17 cellular contexts compared by ENCODE assay signal in genomic region chr22:19406846-19407245, GRCh38. TPM values are rescaled to one million over a fixed set of nuclear protein-coding genes. Genes with fewer than 3 reads are reported as not detected.
DNase-seq lines count a peak whose midpoint lies in the region; ATAC-seq and TF ChIP-seq lines count a peak whose summit lies in the region.
"Had no signal": no experiment of that assay in that cellular context is flagged by ENCODE, and none has a peak within 500 bp of the region (broad histone marks: within the 10 kb centered on the region; RNA-seq: fewer than 3 reads in every experiment).

No MANE protein-coding gene starts in this region.

- H3K9me3 ChIP-seq in heart left ventricle (no peaks in the 10 kb centered on the region), right cardiac atrium (ENCODE audit: control insufficient read depth, low read length) (no peaks in the 10 kb centered on the region), thyroid gland (no peaks in the 10 kb centered on the region), hepatocyte (ENCODE audit: low read depth) (no peaks in the 10 kb centered on the region)

- peaks cover 0 to 85% (median 58%) of the 10 kb centered on the region in 9 donors for H3K36me3 ChIP-seq in heart left ventricle
- peaks cover 20 to 30% of the 10 kb centered on the region in 2 donors for H3K36me3 ChIP-seq in thyroid gland
- no peaks in the 10 kb centered on the region for H3K36me3 ChIP-seq in hepatocyte (replicated peaks; ENCODE audit: insufficient read depth, low read depth)

- no peaks in the 10 kb centered on the region for H3K9me3 Mint-ChIP-seq in natural killer cell
- no peaks in the 10 kb centered on the region for H3K9me3 Mint-ChIP-seq in natural killer cell treated with Interleukin-12 subunit alpha and Interleukin-12 subunit beta and Interleukin-15 and Interleukin-18, amount 100 ng/mL, for 72 hours
- H3K9me3 Mint-ChIP-seq: CD4-positive, alpha-beta T cell; H9 had no signal

- DNase-seq in natural killer cell (no peak), heart left ventricle (peak in 1 of 5 donors; percentile 45), right cardiac atrium (no peak), thyroid gland (peak; percentile 80), DMS 273 treated with DMSO at 0.1 percent for 48 hours (lab: John Stamatoyannopoulos, UW) (no peak), hepatocyte (ENCODE audit: low spot score) (no peak), NCI-H2227 (lab: John Stamatoyannopoulos, UW; ENCODE audit: unreplicated experiment) (no peak)
- DNase-seq in natural killer cell treated with Interleukin-12 subunit alpha and Interleukin-12 subunit beta and Interleukin-15 and Interleukin-18, amount 100 ng/mL, for 72 hours (ENCODE audit: low spot score), result no peak
- DNase-seq: C1 segment of cervical spinal cord; Calu3; CD4-positive, alpha-beta T cell; DMS153; DMS79 treated with DMSO at 0.1 percent for 48 hours; EL; GOT3; H9 had no signal

- no peak overlapping the region for H2AFZ ChIP-seq in hepatocyte

- ATAC-seq in natural killer cell, result no peak
- ATAC-seq in natural killer cell treated with Interleukin-12 subunit alpha and Interleukin-12 subunit beta and Interleukin-15 and Interleukin-18, amount 100 ng/mL, for 72 hours, result no peak
- peak; percentile 65 to 86 (median 82) for ATAC-seq in heart left ventricle
- peak; percentile 33 to 40 for ATAC-seq in right cardiac atrium

- no peak for TF ChIP-seq POLR2A in heart left ventricle (IDR thresholded peaks at IDR 0.05)
- no peak for TF ChIP-seq POLR2A in thyroid gland (IDR thresholded peaks at IDR 0.05)

- H3K27ac ChIP-seq in heart left ventricle (peak overlapping the region in 7 of 12 donors; percentile 22 to 67 (median 44)), right cardiac atrium (ENCODE audit: low read length) (no peak overlapping the region), thyroid gland (peak overlapping the region; percentile 77 to 97 (median 90)), hepatocyte (no peak overlapping the region)

- peaks cover 15% of the 10 kb centered on the region for H3K36me3 Mint-ChIP-seq in natural killer cell
- H3K36me3 Mint-ChIP-seq in natural killer cell treated with Interleukin-12 subunit alpha and Interleukin-12 subunit beta and Interleukin-15 and Interleukin-18, amount 100 ng/mL, for 72 hours, result peaks cover 16% of the 10 kb centered on the region

- no peaks in the 10 kb centered on the region for H3K9me2 ChIP-seq in hepatocyte (replicated peaks; ENCODE audit: insufficient read depth)

- intact Hi-C loops in natural killer cell (cut with micrococcal nuclease) (no loop called here), heart left ventricle (cut with DNase I) (no loop called here), right cardiac atrium (cut with DNase I) (no loop called here), thyroid gland (cut with DNase I) (no loop called here)

- peaks cover 13% of the 10 kb centered on the region for H4K20me1 ChIP-seq in hepatocyte (ENCODE audit: insufficient read depth, poor library complexity, severe bottlenecking)

- no peak overlapping the region for H3K4me3 Mint-ChIP-seq in natural killer cell
- H3K4me3 Mint-ChIP-seq in natural killer cell treated with Interleukin-12 subunit alpha and Interleukin-12 subunit beta and Interleukin-15 and Interleukin-18, amount 100 ng/mL, for 72 hours, result no peak overlapping the region
- H3K4me3 Mint-ChIP-seq: B cell; CD4-positive, alpha-beta T cell; H9 had no signal

- no peaks in the 10 kb centered on the region for H3K27me3 ChIP-seq in heart left ventricle
- no peaks in the 10 kb centered on the region for H3K27me3 ChIP-seq in right cardiac atrium (ENCODE audit: control insufficient read depth, insufficient read depth)
- H3K27me3 ChIP-seq in thyroid gland, result no peaks in the 10 kb centered on the region
- no peaks in the 10 kb centered on the region for H3K27me3 ChIP-seq in hepatocyte

- H3K4me3 ChIP-seq in heart left ventricle, result no peak overlapping the region
- no peak overlapping the region for H3K4me3 ChIP-seq in right cardiac atrium (ENCODE audit: low read length)
- H3K4me3 ChIP-seq in thyroid gland (replicated peaks in 1 of 3), result no peak overlapping the region
- no peak overlapping the region for H3K4me3 ChIP-seq in hepatocyte

- TF ChIP-seq CTCF in natural killer cell (IDR thresholded peaks at IDR 0.05) (no peak), heart left ventricle (IDR thresholded peaks at IDR 0.05) (no peak), thyroid gland (IDR thresholded peaks at IDR 0.05) (no peak), hepatocyte (IDR thresholded peaks at IDR 0.05; ENCODE audit: poor library complexity) (no peak)

- H3K27ac Mint-ChIP-seq in natural killer cell, result peak overlapping the region; percentile 48 to 56
- peak overlapping the region in 1 of 2 donors; percentile 29 for H3K27ac Mint-ChIP-seq in natural killer cell treated with Interleukin-12 subunit alpha and Interleukin-12 subunit beta and Interleukin-15 and Interleukin-18, amount 100 ng/mL, for 72 hours
- H3K27ac Mint-ChIP-seq: B cell; CD4-positive, alpha-beta T cell; H9 had no signal

- peaks cover 34 to 40% of the 10 kb centered on the region in 2 donors for H3K4me1 Mint-ChIP-seq in natural killer cell
- peaks cover 12 to 20% of the 10 kb centered on the region in 2 donors for H3K4me1 Mint-ChIP-seq in natural killer cell treated with Interleukin-12 subunit alpha and Interleukin-12 subunit beta and Interleukin-15 and Interleukin-18, amount 100 ng/mL, for 72 hours (ENCODE audit: low read depth in 2 of 2)
- H3K4me1 Mint-ChIP-seq: H9 had no signal

- H3K4me1 ChIP-seq in heart left ventricle (peaks cover 0 to 35% (median 15%) of the 10 kb centered on the region in 12 donors), right cardiac atrium (ENCODE audit: control insufficient read depth, insufficient read depth, low read length) (peaks cover 8% of the 10 kb centered on the region), thyroid gland (peaks cover 60 to 67% of the 10 kb centered on the region in 2 donors), hepatocyte (ENCODE audit: insufficient read depth) (no peaks in the 10 kb centered on the region)

- no peak overlapping the region for H3K4me2 ChIP-seq in hepatocyte

- H3K27me3 Mint-ChIP-seq in natural killer cell (ENCODE audit: low read depth in 2 of 2), result no peaks in the 10 kb centered on the region
- H3K27me3 Mint-ChIP-seq in natural killer cell treated with Interleukin-12 subunit alpha and Interleukin-12 subunit beta and Interleukin-15 and Interleukin-18, amount 100 ng/mL, for 72 hours, result no peaks in the 10 kb centered on the region
- H3K27me3 Mint-ChIP-seq: B cell; CD4-positive, alpha-beta T cell had no signal

- H3K79me2 ChIP-seq in hepatocyte, result peaks cover 19% of the 10 kb centered on the region

- 47 to 67% (median 57%) methylated on average over 4 of the region's 4 CpGs for WGBS in heart left ventricle, 4 donors
- WGBS in right cardiac atrium, result 76% methylated on average over 4 of the region's 4 CpGs
- WGBS in thyroid gland, 2 donors, result 63 to 74% methylated on average over 4 of the region's 4 CpGs
- 95% methylated on average over 4 of the region's 4 CpGs for WGBS in hepatocyte (ENCODE audit: low lambda C conversion rate, missing lambda C conversion rate)

RNA-seq across cellular contexts. Expression of gene HIRA, which starts 24.7 kb away (rescaled TPM):
- total RNA-seq in natural killer cell (10 to 100 TPM; 49.6 to 75.9 (median 50.9) TPM), heart left ventricle (10 to 100 TPM; 13.0 to 25.4 (median 17.3) TPM), right cardiac atrium (10 to 100 TPM; 11.6 to 16.1 (median 14.6) TPM), thyroid gland (100 to 1,000 TPM in 2 of 4 donors, 10 to 100 TPM in 2; 63.8 to 139 (median 107) TPM), hepatocyte (23.6 and 30.6 TPM in 2 replicates)
- total RNA-seq in natural killer cell treated with Interleukin-12 subunit alpha and Interleukin-12 subunit beta and Interleukin-15 and Interleukin-18, amount 100 ng/mL, for 72 hours, result 10 to 100 TPM; 40.5 to 62.7 TPM
- polyA plus RNA-seq in heart left ventricle (10 to 100 TPM in 1 of 2 donors, 1 to 10 TPM in 1; 3.7 to 17.8 TPM), right cardiac atrium (6.2 TPM), hepatocyte (17.4 and 23.5 TPM in 2 replicates)

RNA-seq across cellular contexts. Expression of gene MRPL40, which starts 25.5 kb away (rescaled TPM):
- 10 to 100 TPM; 11.6 to 16.7 (median 14.2) TPM for total RNA-seq in natural killer cell
- total RNA-seq in natural killer cell treated with Interleukin-12 subunit alpha and Interleukin-12 subunit beta and Interleukin-15 and Interleukin-18, amount 100 ng/mL, for 72 hours, result 10 to 100 TPM; 14.3 to 21.3 TPM
- total RNA-seq in heart left ventricle, result 10 to 100 TPM; 39.9 to 62.7 (median 54.2) TPM
- 100 to 1,000 TPM in 1 of 2 donors, 10 to 100 TPM in 1; 42.1 to 119 TPM for polyA plus RNA-seq in heart left ventricle
- 10 to 100 TPM; 37.5 to 49.4 (median 43.1) TPM for total RNA-seq in right cardiac atrium
- polyA plus RNA-seq in right cardiac atrium, result 66.9 TPM
- 10 to 100 TPM; 37.5 to 69.3 (median 48.7) TPM for total RNA-seq in thyroid gland
- total RNA-seq in hepatocyte, result 25.9 and 28.1 TPM in 2 replicates
- polyA plus RNA-seq in hepatocyte, result 57.6 and 62.9 TPM in 2 replicates

RNA-seq across cellular contexts. Expression of gene C22orf39, which starts 40.7 kb away (rescaled TPM):
- total RNA-seq in natural killer cell (10 to 100 TPM; 45.4 to 53.3 (median 50.2) TPM), heart left ventricle (100 to 1,000 TPM in 2 of 9 donors, 10 to 100 TPM in 7; 39.1 to 115 (median 64.5) TPM), right cardiac atrium (10 to 100 TPM; 44.9 to 64.3 (median 58.5) TPM), thyroid gland (10 to 100 TPM; 66.9 to 90.0 (median 83.1) TPM), hepatocyte (26.4 and 29.5 TPM in 2 replicates)
- 10 to 100 TPM; 27.6 to 36.8 TPM for total RNA-seq in natural killer cell treated with Interleukin-12 subunit alpha and Interleukin-12 subunit beta and Interleukin-15 and Interleukin-18, amount 100 ng/mL, for 72 hours
- polyA plus RNA-seq in heart left ventricle (10 to 100 TPM; 43.2 to 48.7 TPM), right cardiac atrium (45.6 TPM), hepatocyte (29.0 and 32.4 TPM in 2 replicates)

Comparison
In these comparisons a context has a peak if more than half of its experiments do, and no peak if none do; other contexts are left out.
1. H3K27ac ChIP-seq: peak in heart left ventricle (7 of 12) and thyroid gland (3 of 3); none in right cardiac atrium (single experiment) and hepatocyte (single experiment).
2. ATAC-seq: peak in heart left ventricle (4 of 4) and right cardiac atrium (2 of 2); none in natural killer cell (0 of 3) and natural killer cell treated with Interleukin-12 subunit alpha and Interleukin-12 subunit beta and Interleukin-15 and Interleukin-18, amount 100 ng/mL, for 72 hours (0 of 2).
3. DNase-seq: peak in thyroid gland (2 of 2); none in natural killer cell (single experiment), natural killer cell treated with Interleukin-12 subunit alpha and Interleukin-12 subunit beta and Interleukin-15 and Interleukin-18, amount 100 ng/mL, for 72 hours (single experiment), right cardiac atrium (0 of 3), DMS 273 treated with DMSO at 0.1 percent for 48 hours (single experiment), hepatocyte (single experiment) and NCI-H2227 (single experiment).